In genomic region chr22:20584872-20585639, GRCh38 we compare ENCODE assay signal across 18 cellular contexts.
A peak's percentile ranks its signal among the peaks of the same experiment; 100 is the strongest.
DNase-seq lines count a peak whose midpoint lies in the region; ATAC-seq and TF ChIP-seq lines count a peak whose summit lies in the region.
"Had no signal": no experiment of that assay in that cellular context is flagged by ENCODE, and none has a peak within 500 bp of the region (broad histone marks: within the 10 kb centered on the region; RNA-seq: fewer than 3 reads in every experiment).

No MANE protein-coding gene starts in this region.

- DNase-seq in left cardiac atrium (no peak), cardiac septum (ENCODE audit: low spot score) (no peak), RWPE1 (ENCODE audit: low spot score) (no peak), endodermal cell (no peak), spleen (peak; percentile 71), SW 1271 (lab: John Stamatoyannopoulos, UW) (no peak)
- DNase-seq in stimulated activated naive CD4-positive, alpha-beta T cell (lab: John Stamatoyannopoulos, UW): no peak
- DNase-seq: activated CD4-positive, alpha-beta T cell treated with anti-CD3 and anti-CD28 coated beads for 48 hours; activated effector memory CD4-positive, alpha-beta T cell treated with anti-CD3 and anti-CD28 coated beads, Interleukin-2, amount 50 U/mL, for 16 hours; amniotic stem cell; dermis blood vessel endothelial cell; head of caudate nucleus; NCI-H2029 treated with DMSO at 0.1 percent for 48 hours; NCI-H82; nephron progenitor cell; SIG-M5 had no signal

- no peaks in the 10 kb centered on the region for H3K27me3 Mint-ChIP-seq in endodermal cell (ENCODE audit: insufficient read depth)

- H3K27ac ChIP-seq in RWPE1 (peak overlapping the region; percentile 99), endodermal cell (ENCODE audit: low read depth, low read length) (peak overlapping the region; percentile 10), spleen (no peak overlapping the region)

- CTCF ChIA-PET in RWPE1 (lab: Yijun Ruan, JAX): interaction anchor here (0.7 kb wide), 1 partner anchor 21 kb away, joined by 3 read pairs; no protein-coding TSS in a partner anchor

- H3K4me1 Mint-ChIP-seq in endodermal cell: no peaks in the 10 kb centered on the region

- H3K9ac ChIP-seq in endodermal cell (ENCODE audit: extremely low read depth, low read length, poor library complexity, severe bottlenecking): no peak overlapping the region

- ATAC-seq in left cardiac atrium (peak; percentile 11 to 49), GM18502 (IDR thresholded peaks at IDR 0.05; ENCODE audit: poor library complexity, unreplicated experiment) (no peak)
- ATAC-seq: mucosa of descending colon had no signal

- H3K9me3 ChIP-seq in endodermal cell (ENCODE audit: control insufficient read depth, low read length) (no peaks in the 10 kb centered on the region), spleen (no peaks in the 10 kb centered on the region)
- H3K9me3 ChIP-seq: mucosa of descending colon had no signal

- no peak overlapping the region for H3K27ac Mint-ChIP-seq in endodermal cell
- H3K27ac Mint-ChIP-seq: nephron progenitor cell had no signal

- no peak overlapping the region for H3K4me3 ChIP-seq in endodermal cell (ENCODE audit: low read length)
- H3K4me3 ChIP-seq in spleen: no peak overlapping the region
- H3K4me3 ChIP-seq: mucosa of descending colon had no signal

- TF ChIP-seq POLR2A in spleen (IDR thresholded peaks at IDR 0.05): no peak

- no peak for TF ChIP-seq CTCF in RWPE1 (conservative IDR thresholded peaks at IDR 0.05; ENCODE audit: low read depth)
- no peak for TF ChIP-seq CTCF in endodermal cell (conservative IDR thresholded peaks at IDR 0.05)
- TF ChIP-seq CTCF in spleen (IDR thresholded peaks at IDR 0.05 in 8 of 11, conservative IDR thresholded peaks at IDR 0.05 in 3 of 11): no peak

- H3K36me3 ChIP-seq in endodermal cell (ENCODE audit: control insufficient read depth, insufficient read depth, low read length) (peaks cover 38% of the 10 kb centered on the region), spleen (peaks cover 14 to 86% (median 77%) of the 10 kb centered on the region in 6 donors)

- no peak overlapping the region for H3K4me3 Mint-ChIP-seq in endodermal cell
- H3K4me3 Mint-ChIP-seq: nephron progenitor cell had no signal

- intact Hi-C loops in left cardiac atrium (cut with DNase I): no loop called here
- intact Hi-C loops in cardiac septum (cut with DNase I): no loop called here
- intact Hi-C loops in spleen (cut with DNase I; ENCODE audit: low total_unique reads): no loop called here

- no peaks in the 10 kb centered on the region for H3K27me3 ChIP-seq in endodermal cell (ENCODE audit: control insufficient read depth, insufficient read depth, low read length, poor library complexity, severe bottlenecking)
- no peaks in the 10 kb centered on the region for H3K27me3 ChIP-seq in spleen (replicated peaks in 1 of 7)

- H3K4me1 ChIP-seq in endodermal cell (ENCODE audit: control insufficient read depth, insufficient read depth, low read length) (no peaks in the 10 kb centered on the region), spleen (peaks cover 0 to 13% (median 2%) of the 10 kb centered on the region in 6 donors)

- H3K9me3 Mint-ChIP-seq in endodermal cell: no peaks in the 10 kb centered on the region
- H3K9me3 Mint-ChIP-seq: nephron progenitor cell had no signal

- peaks cover 25% of the 10 kb centered on the region for H3K36me3 Mint-ChIP-seq in endodermal cell (ENCODE audit: low read depth)

- POLR2A ChIA-PET in RWPE1 (lab: Yijun Ruan, JAX; ENCODE audit: low non-redundant PET): no interaction called here

- 94% methylated on average over 10 to 26 of the region's 26 CpGs for WGBS in endodermal cell (ENCODE audit: insufficient coverage in 1 of 2, insufficient read length in 1 of 2), 2 experiments
- 94 to 98% (median 97%) methylated on average over 11 to 26 of the region's 26 CpGs for WGBS in spleen, 5 donors

Comparison
In these comparisons a context has a peak if more than half of its experiments do, and no peak if none do; other contexts are left out.
1. H3K27ac ChIP-seq: peak in RWPE1 (single experiment) and endodermal cell (single experiment); none in spleen (0 of 8).